In genomic region chr2:99925960-99926359, GRCh38 we compare ENCODE assay signal across 9 cellular contexts.
"Had no signal": no experiment of that assay in that cellular context is flagged by ENCODE, and none has a peak within 500 bp of the region (broad histone marks: within the 10 kb centered on the region; RNA-seq: fewer than 3 reads in every experiment).

No MANE protein-coding gene starts in this region.

- ATAC-seq: HCT116 had no signal

- H3K4me1 ChIP-seq: HAP-1 had no signal

- H3K27ac ChIP-seq: GM23248, KMS-11 had no signal

- H3K9me3 ChIP-seq: HAP-1 had no signal

- H3K4me3 Mint-ChIP-seq: HFFc6, IgD-negative memory B cell had no signal

- DNase-seq: GM23248, GOT3, H7, HFFc6, KBM-7 had no signal

- H3K27ac Mint-ChIP-seq: HFFc6 had no signal

- H3K4me3 ChIP-seq: GM23248, HAP-1 had no signal

- H3K36me3 ChIP-seq: HAP-1 had no signal

- H3K9ac ChIP-seq: GM23248, KMS-11 had no signal

- H3K9me3 Mint-ChIP-seq: HFFc6 had no signal

- H3K27me3 Mint-ChIP-seq: IgD-negative memory B cell had no signal

- H2AFZ ChIP-seq: GM23248 had no signal

- H3K4me2 ChIP-seq: KMS-11 had no signal
